Comparison of ENCODE assay signal across 15 cellular contexts in genomic region chr2:152075427-152076050, GRCh38.
"Had no signal": no experiment of that assay in that cellular context is flagged by ENCODE, and none has a peak within 500 bp of the region (broad histone marks: within the 10 kb centered on the region; RNA-seq: fewer than 3 reads in every experiment).

No MANE protein-coding gene starts in this region.

- H3K36me3 ChIP-seq: adrenal gland, neural progenitor cell, upper lobe of left lung had no signal

- H3K4me3 ChIP-seq: adrenal gland, neural progenitor cell, upper lobe of left lung had no signal

- H3K9me3 ChIP-seq: adrenal gland, upper lobe of left lung had no signal

- ATAC-seq: activated CD8-positive, alpha-beta T cell treated with anti-CD3 and anti-CD28 coated beads for 36 hours had no signal

- DNase-seq: activated B cell treated with CpG ODN at 0.5 μM for 24 hours; activated CD4-positive, alpha-beta T cell treated with anti-CD3 and anti-CD28 coated beads for 48 hours; activated CD8-positive, alpha-beta T cell treated with anti-CD3 and anti-CD28 coated beads for 36 hours; activated effector memory CD4-positive, alpha-beta T cell treated with anti-CD3 and anti-CD28 coated beads, Interleukin-2, amount 50 U/mL, for 16 hours; activated T-cell treated with anti-CD3 and anti-CD28 coated beads, Interleukin-2, amount 50 U/mL, for 48 hours; adrenal gland; effector memory CD4-positive, alpha-beta T cell; foreskin fibroblast; glutamatergic neuron; kidney glomerular epithelial cell; mammary epithelial cell; naive B cell; stimulated activated CD4-positive, alpha-beta T cell treated with anti-CD3 and anti-CD28 coated beads, Interleukin-12 subunit alpha, Interleukin-12 subunit beta, amount 100 ng/mL, for 4 hours; upper lobe of left lung had no signal

- H3K4me1 ChIP-seq: adrenal gland, neural progenitor cell, upper lobe of left lung had no signal

- H3K27ac ChIP-seq: adrenal gland, neural progenitor cell, upper lobe of left lung had no signal

- H3K27me3 ChIP-seq: adrenal gland, neural progenitor cell, upper lobe of left lung had no signal
